14 cellular contexts compared by ENCODE assay signal in genomic region chr12:101078144-101078543, GRCh38.
DNase-seq lines count a peak whose midpoint lies in the region; TF ChIP-seq lines count a peak whose summit lies in the region.
"Had no signal": no experiment of that assay in that cellular context is flagged by ENCODE, and none has a peak within 500 bp of the region (broad histone marks: within the 10 kb centered on the region; RNA-seq: fewer than 3 reads in every experiment).

No MANE protein-coding gene starts in this region.

- no peak overlapping the region for H3K4me3 Mint-ChIP-seq in endodermal cell
- H3K4me3 Mint-ChIP-seq: CD4-positive, CD25-positive, alpha-beta regulatory T cell had no signal

- H3K4me3 ChIP-seq in A673 (ENCODE audit: low read depth, low read length, poor library complexity, severe bottlenecking) (no peak overlapping the region), endodermal cell (ENCODE audit: low read length) (no peak overlapping the region)
- H3K4me3 ChIP-seq: BLaER1 treated with 17β-estradiol and CSF1 and Interleukin-3, amounts not matched to agents 10 nM and 100 nM had no signal

- intact Hi-C loops in A673 (cut with micrococcal nuclease; ENCODE audit: unreplicated experiment), result no loop called here

- DNase-seq in A673 (ENCODE audit: low spot score), result peak; percentile 40
- DNase-seq in endodermal cell, result peak; percentile 64
- no peak for DNase-seq in substantia nigra (lab: John Stamatoyannopoulos, UW)
- no peak for DNase-seq in NCI-H510A (lab: John Stamatoyannopoulos, UW)
- DNase-seq in activated T-cell treated with anti-CD3 and anti-CD28 coated beads, Interleukin-2, amount 50 U/mL, for 1 hour, result no peak
- DNase-seq in stimulated activated CD4-positive, alpha-beta T cell treated with anti-CD3 and anti-CD28 coated beads, Interleukin-1b, Interleukin-23, amount 100 ng/mL, for 48 hours, result no peak
- DNase-seq: 8988T, ACHN, DMS53, GF-D8 had no signal

- H3K27ac ChIP-seq in A673 (ENCODE audit: low read depth, low read length, poor library complexity, severe bottlenecking) (peak overlapping the region; percentile 62), VCaP (peak overlapping the region; percentile 50), endodermal cell (ENCODE audit: low read depth, low read length) (no peak overlapping the region), substantia nigra (ENCODE audit: low read depth, low read length, poor library complexity, severe bottlenecking) (peak overlapping the region; percentile 3)
- H3K27ac ChIP-seq: BLaER1 treated with 17β-estradiol and CSF1 and Interleukin-3, amounts not matched to agents 10 nM and 100 nM; HL-60 had no signal

- no peak overlapping the region for H3K27ac Mint-ChIP-seq in endodermal cell
- H3K27ac Mint-ChIP-seq: CD4-positive, CD25-positive, alpha-beta regulatory T cell had no signal

- no peak overlapping the region for H3K9ac ChIP-seq in endodermal cell (ENCODE audit: extremely low read depth, low read length, poor library complexity, severe bottlenecking)
- H3K9ac ChIP-seq: BLaER1 treated with 17β-estradiol and CSF1 and Interleukin-3, amounts not matched to agents 10 nM and 100 nM had no signal

- no peaks in the 10 kb centered on the region for H3K9me3 ChIP-seq in A673 (ENCODE audit: low read depth, low read length, poor library complexity, severe bottlenecking)
- H3K9me3 ChIP-seq in endodermal cell (ENCODE audit: control insufficient read depth, low read length), result no peaks in the 10 kb centered on the region

- no TSS peak for BruUV-seq in A673 (replicated peaks; lab: Mats Ljungman, UMichigan)

- H3K4me1 ChIP-seq in A673 (ENCODE audit: insufficient read depth, low read length, poor library complexity, severe bottlenecking), result peaks cover 28% of the 10 kb centered on the region
- peaks cover 4% of the 10 kb centered on the region for H3K4me1 ChIP-seq in endodermal cell (ENCODE audit: control insufficient read depth, insufficient read depth, low read length)
- H3K4me1 ChIP-seq: BLaER1 treated with 17β-estradiol and CSF1 and Interleukin-3, amounts not matched to agents 10 nM and 100 nM had no signal

- no peaks in the 10 kb centered on the region for H3K36me3 Mint-ChIP-seq in endodermal cell (ENCODE audit: low read depth)
- H3K36me3 Mint-ChIP-seq: CD4-positive, CD25-positive, alpha-beta regulatory T cell had no signal

- peaks cover 33% of the 10 kb centered on the region for H3K4me1 Mint-ChIP-seq in endodermal cell

- H3K36me3 ChIP-seq in A673 (ENCODE audit: insufficient read depth, low read length, poor library complexity, severe bottlenecking) (no peaks in the 10 kb centered on the region), endodermal cell (ENCODE audit: control insufficient read depth, insufficient read depth, low read length) (no peaks in the 10 kb centered on the region)
- H3K36me3 ChIP-seq: BLaER1 treated with 17β-estradiol and CSF1 and Interleukin-3, amounts not matched to agents 10 nM and 100 nM had no signal

- no peak for TF ChIP-seq CTCF in A673 (conservative IDR thresholded peaks at IDR 0.05; ENCODE audit: low read depth, low read length)
- no peak for TF ChIP-seq CTCF in VCaP (conservative IDR thresholded peaks at IDR 0.05)
- no peak for TF ChIP-seq CTCF in endodermal cell (conservative IDR thresholded peaks at IDR 0.05)

- no peaks in the 10 kb centered on the region for H3K9me3 Mint-ChIP-seq in endodermal cell

- POLR2A ChIA-PET in A673 (lab: Charles Lee; ENCODE audit: low non-redundant PET), result no interaction called here

- no peaks in the 10 kb centered on the region for H3K27me3 Mint-ChIP-seq in endodermal cell (ENCODE audit: insufficient read depth)
- H3K27me3 Mint-ChIP-seq: CD4-positive, CD25-positive, alpha-beta regulatory T cell had no signal

- H3K27me3 ChIP-seq in A673 (replicated peaks; ENCODE audit: insufficient read depth, low read depth, low read length, poor library complexity) (no peaks in the 10 kb centered on the region), endodermal cell (ENCODE audit: control insufficient read depth, insufficient read depth, low read length, poor library complexity, severe bottlenecking) (no peaks in the 10 kb centered on the region)
- H3K27me3 ChIP-seq: BLaER1 treated with 17β-estradiol and CSF1 and Interleukin-3, amounts not matched to agents 10 nM and 100 nM had no signal

- CTCF ChIA-PET in A673 (lab: Charles Lee), result no interaction called here

Comparison
In these comparisons a context has a peak if more than half of its experiments do, and no peak if none do; other contexts are left out.
1. DNase-seq: peak in A673 (single experiment) and endodermal cell (single experiment); none in substantia nigra (0 of 49), NCI-H510A (single experiment), activated T-cell treated with anti-CD3 and anti-CD28 coated beads, Interleukin-2, amount 50 U/mL, for 1 hour (single experiment) and stimulated activated CD4-positive, alpha-beta T cell treated with anti-CD3 and anti-CD28 coated beads, Interleukin-1b, Interleukin-23, amount 100 ng/mL, for 48 hours (single experiment).